Comparison of ENCODE assay signal across 1 cellular context in the genomic region with DNA sequence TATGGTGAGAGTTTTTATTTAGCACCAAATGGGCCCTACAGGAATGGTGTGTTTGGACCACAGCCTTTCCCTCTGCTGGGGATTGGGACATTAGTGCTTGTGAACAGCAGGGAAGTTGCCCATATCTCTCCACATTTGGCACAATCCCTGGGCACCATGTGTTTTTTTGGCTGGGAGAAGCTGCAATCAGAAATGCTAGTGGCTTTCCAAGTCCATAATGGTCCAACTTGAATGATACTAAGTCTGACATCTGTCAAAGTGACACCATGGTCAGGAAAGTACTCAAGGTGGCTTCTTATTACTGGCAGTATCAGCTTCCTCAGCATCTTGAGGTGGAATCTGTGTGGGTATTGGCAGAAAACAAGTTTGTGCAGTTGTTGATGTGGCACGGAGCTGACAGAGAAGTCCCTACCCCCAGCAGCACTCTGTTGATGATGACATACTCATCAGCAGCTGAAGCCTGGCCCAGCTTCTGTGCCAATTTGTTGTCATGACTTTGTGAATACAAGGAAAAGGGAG.
TF ChIP-seq lines count a peak whose summit lies in the region.

No MANE protein-coding gene starts in this region.

TF ChIP-seq in SK-N-SH treated with all-trans-retinoic acid at 6 μM for 48 hours, 23 proteins besides CTCF, POLR2A, EP300 and RAD21 (continued from another document):
- TF ChIP-seq, protein P1, sequence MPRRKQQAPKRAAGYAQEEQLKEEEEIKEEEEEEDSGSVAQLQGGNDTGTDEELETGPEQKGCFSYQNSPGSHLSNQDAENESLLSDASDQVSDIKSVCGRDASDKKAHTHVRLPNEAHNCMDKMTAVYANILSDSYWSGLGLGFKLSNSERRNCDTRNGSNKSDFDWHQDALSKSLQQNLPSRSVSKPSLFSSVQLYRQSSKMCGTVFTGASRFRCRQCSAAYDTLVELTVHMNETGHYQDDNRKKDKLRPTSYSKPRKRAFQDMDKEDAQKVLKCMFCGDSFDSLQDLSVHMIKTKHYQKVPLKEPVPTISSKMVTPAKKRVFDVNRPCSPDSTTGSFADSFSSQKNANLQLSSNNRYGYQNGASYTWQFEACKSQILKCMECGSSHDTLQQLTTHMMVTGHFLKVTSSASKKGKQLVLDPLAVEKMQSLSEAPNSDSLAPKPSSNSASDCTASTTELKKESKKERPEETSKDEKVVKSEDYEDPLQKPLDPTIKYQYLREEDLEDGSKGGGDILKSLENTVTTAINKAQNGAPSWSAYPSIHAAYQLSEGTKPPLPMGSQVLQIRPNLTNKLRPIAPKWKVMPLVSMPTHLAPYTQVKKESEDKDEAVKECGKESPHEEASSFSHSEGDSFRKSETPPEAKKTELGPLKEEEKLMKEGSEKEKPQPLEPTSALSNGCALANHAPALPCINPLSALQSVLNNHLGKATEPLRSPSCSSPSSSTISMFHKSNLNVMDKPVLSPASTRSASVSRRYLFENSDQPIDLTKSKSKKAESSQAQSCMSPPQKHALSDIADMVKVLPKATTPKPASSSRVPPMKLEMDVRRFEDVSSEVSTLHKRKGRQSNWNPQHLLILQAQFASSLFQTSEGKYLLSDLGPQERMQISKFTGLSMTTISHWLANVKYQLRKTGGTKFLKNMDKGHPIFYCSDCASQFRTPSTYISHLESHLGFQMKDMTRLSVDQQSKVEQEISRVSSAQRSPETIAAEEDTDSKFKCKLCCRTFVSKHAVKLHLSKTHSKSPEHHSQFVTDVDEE (CRISPR knock-in tag; IDR thresholded peaks at IDR 0.05), result no peak
- TF ChIP-seq ZC3H10 (CRISPR knock-in tag; IDR thresholded peaks at IDR 0.05) (no peak), SNAI2 (CRISPR knock-in tag; IDR thresholded peaks at IDR 0.05) (no peak), RARB (CRISPR knock-in tag; IDR thresholded peaks at IDR 0.05) (no peak)
